Comparison of ENCODE assay signal across 8 cellular contexts in the genomic region with DNA sequence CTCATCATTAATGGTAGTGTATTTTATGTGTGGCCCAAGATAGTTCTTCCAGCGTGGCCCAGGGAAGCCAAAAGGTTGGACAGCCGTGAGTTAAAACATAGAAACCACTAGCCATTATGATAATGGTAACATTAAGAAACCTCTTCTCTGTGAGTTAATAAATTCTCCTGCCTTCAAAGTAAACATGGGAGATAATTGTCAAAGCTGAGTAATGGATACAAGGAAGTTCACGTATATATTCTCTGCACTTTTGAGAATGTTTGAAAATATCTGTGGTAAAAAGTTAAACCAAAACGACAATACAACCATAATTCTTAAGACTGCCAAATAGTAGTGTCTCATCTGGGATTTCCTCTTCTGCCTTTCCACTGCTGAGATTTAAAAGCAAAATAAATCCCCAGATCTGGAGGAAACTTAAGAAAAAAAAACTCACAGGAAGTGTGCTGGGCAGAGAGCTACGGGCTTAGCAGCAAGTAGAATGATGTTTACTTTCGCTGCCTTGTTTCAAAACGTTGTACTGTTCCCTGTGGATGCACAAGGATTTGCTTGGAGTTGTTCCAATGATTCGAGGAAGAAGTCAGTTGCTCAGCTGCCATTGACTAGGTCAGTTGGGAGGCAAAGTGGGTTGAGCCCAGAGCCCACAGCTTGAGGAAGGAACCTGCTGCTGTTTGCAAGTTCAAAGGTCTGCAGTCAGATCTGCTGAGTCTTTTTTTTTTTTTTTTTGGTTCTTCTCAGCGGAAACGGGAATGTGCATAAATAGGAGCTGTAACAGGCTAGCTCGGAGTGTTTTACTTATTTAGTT. TPM values are rescaled to one million over a fixed set of nuclear protein-coding genes. Genes with fewer than 3 reads are reported as not detected.
DNase-seq lines count a peak whose midpoint lies in the region; ATAC-seq, FAIRE-seq and TF ChIP-seq lines count a peak whose summit lies in the region.

No MANE protein-coding gene starts in this region.

- no peaks in the 10 kb centered on the region for H3K27me3 ChIP-seq in GM06990 (replicated peaks; ENCODE audit: control insufficient read depth, insufficient read depth, low read length)
- no peaks in the 10 kb centered on the region for H3K27me3 ChIP-seq in adipocyte (replicated peaks; ENCODE audit: control insufficient read depth, insufficient read depth, low read length)

- peak overlapping the region; percentile 97 for H3K4me3 ChIP-seq in GM06990 (replicated peaks; ENCODE audit: low read depth, low read length)
- peak overlapping the region; percentile 82 for H3K4me3 ChIP-seq in adipocyte (ENCODE audit: low read length)

- H3K9ac ChIP-seq in adipocyte (ENCODE audit: low read length): peak overlapping the region; percentile 86

- ATAC-seq in left ventricle myocardium superior (peak; percentile 24), sciatic nerve (peak; percentile 77), GM21786 (IDR thresholded peaks at IDR 0.05; ENCODE audit: unreplicated experiment) (no peak)

- FAIRE-seq in D721Med (lab: Jason Lieb, UNC): no peak

- intact Hi-C loops in left ventricle myocardium superior (cut with micrococcal nuclease) (no loop called here), sciatic nerve (cut with DNase I) (no loop called here)

- DNase-seq in A172 (ENCODE audit: low spot score): peak; percentile 78
- DNase-seq in GM06990 (ENCODE audit: extremely low read depth, insufficient read length): no peak
- DNase-seq in NCI-H2227 treated with DMSO at 0.1 percent for 48 hours (lab: John Stamatoyannopoulos, UW): peak; percentile 24
- peak; percentile 87 for DNase-seq in adipocyte (ENCODE audit: low read depth)
- peak; percentile 71 for DNase-seq in left ventricle myocardium superior
- DNase-seq in sciatic nerve (ENCODE audit: low spot score): no peak
- DNase-seq in D721Med (ENCODE audit: insufficient read length, low spot score): no peak

- peaks cover 30% of the 10 kb centered on the region for H3K4me1 ChIP-seq in adipocyte (ENCODE audit: control insufficient read depth, insufficient read depth, low read length)

- no peaks in the 10 kb centered on the region for H3K9me3 ChIP-seq in adipocyte (ENCODE audit: control insufficient read depth, low read length)

- TF ChIP-seq CTCF in GM06990 (IDR thresholded peaks at IDR 0.05; ENCODE audit: insufficient read depth, low read length, poor library complexity, severe bottlenecking) (no peak), D721Med (IDR thresholded peaks at IDR 0.05; ENCODE audit: insufficient read depth, missing control alignments) (no peak)

- H3K36me3 ChIP-seq in GM06990 (ENCODE audit: control insufficient read depth, insufficient read depth, low read length): 0 out of 2 replicates have a peak, but pooled peaks cover 1% of the 10 kb centered on the region
- H3K36me3 ChIP-seq in adipocyte (ENCODE audit: control insufficient read depth, insufficient read depth, low read length, severe bottlenecking): no peaks in the 10 kb centered on the region

RNA-seq across cellular contexts. Expression of a gene that starts 1.7 kb away (rescaled TPM):
- 8.9 and 13.3 TPM in 2 replicates for total RNA-seq in A172 (2014; rRNA removed; shearing (Covaris generic))
- total RNA-seq in left ventricle myocardium superior (145 TPM), sciatic nerve (90.6 TPM)

RNA-seq across cellular contexts. Expression of a gene that starts 37.4 kb away (rescaled TPM):
- total RNA-seq in A172 (2014; rRNA removed; shearing (Covaris generic)): 51.2 and 52.2 TPM in 2 replicates
- total RNA-seq in left ventricle myocardium superior: 19.5 TPM
- total RNA-seq in sciatic nerve: 7.8 TPM

RNA-seq across cellular contexts. Expression of a gene that starts 37.7 kb away (rescaled TPM):
- 56.4 and 69.1 TPM in 2 replicates for total RNA-seq in A172 (2014; rRNA removed; shearing (Covaris generic))
- 33.8 TPM for total RNA-seq in left ventricle myocardium superior
- 43.9 TPM for total RNA-seq in sciatic nerve

Comparison
In these comparisons a context has a peak if more than half of its experiments do, and no peak if none do; other contexts are left out.
1. DNase-seq: peak in A172 (single experiment), NCI-H2227 treated with DMSO at 0.1 percent for 48 hours (single experiment), adipocyte (single experiment) and left ventricle myocardium superior (single experiment); none in GM06990 (single experiment), sciatic nerve (single experiment) and D721Med (single experiment).